Comparison of ENCODE assay signal across 11 cellular contexts in the genomic region with DNA sequence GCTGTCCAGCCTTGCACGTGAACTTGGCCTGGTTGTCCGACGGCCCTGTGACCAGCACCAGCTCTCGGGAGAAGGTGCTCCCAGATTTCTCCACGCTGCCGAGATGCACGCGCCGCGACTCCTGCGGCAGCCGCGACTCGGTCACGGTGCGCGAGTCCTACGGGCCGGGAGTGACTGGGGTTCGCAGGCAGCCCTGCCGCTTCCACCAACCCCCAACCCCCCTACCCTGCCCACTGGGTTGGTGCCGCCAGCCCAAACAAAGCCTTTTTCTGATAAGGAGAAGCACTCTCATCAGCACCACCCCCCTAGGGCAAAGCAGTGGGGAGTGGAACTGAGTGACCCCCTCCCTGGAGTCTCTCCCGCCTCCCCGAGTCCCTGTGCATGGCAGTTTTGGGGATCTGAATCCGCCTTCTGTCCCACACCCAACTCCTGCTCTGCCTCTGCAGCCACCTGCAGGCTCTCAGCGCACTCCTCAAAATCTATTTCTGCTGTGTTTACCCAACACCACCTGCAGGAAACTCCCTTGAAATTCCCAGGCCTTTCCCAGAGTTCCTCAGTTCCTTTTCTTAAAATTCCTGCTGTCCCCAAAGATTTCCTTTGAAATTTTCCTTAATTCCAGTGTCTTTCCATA. TPM values are rescaled to one million over a fixed set of nuclear protein-coding genes. Genes with fewer than 3 reads are reported as not detected.
DNase-seq lines count a peak whose midpoint lies in the region; ATAC-seq, FAIRE-seq and TF ChIP-seq lines count a peak whose summit lies in the region.
"Had no signal": no experiment of that assay in that cellular context is flagged by ENCODE, and none has a peak within 500 bp of the region (broad histone marks: within the 10 kb centered on the region; RNA-seq: fewer than 3 reads in every experiment).

No MANE protein-coding gene starts in this region.

- no peak overlapping the region for H2AK5ac ChIP-seq in IMR-90 (ENCODE audit: low read depth, low read length)

- dilution Hi-C loops in IMR-90 (cut with HindIII; ENCODE audit: low sequenced_read_pairs, unreplicated experiment), result no loop called here

- no peak overlapping the region for H4K91ac ChIP-seq in IMR-90 (ENCODE audit: insufficient read depth, low read depth, low read length)

- CTCF ChIA-PET in CD8-positive, alpha-beta T cell (lab: Charles Lee), result no interaction called here
- CTCF ChIA-PET in IMR-90 (lab: Yijun Ruan, JAX), result no interaction called here
- CTCF ChIA-PET in HepG2 (lab: Yijun Ruan, JAX; ENCODE audit: low intra/inter-chr PET ratio, low total read pairs), result no interaction called here

- H3K4me2 ChIP-seq in IMR-90 (ENCODE audit: low read depth, low read length), result no peak overlapping the region
- H3K4me2 ChIP-seq in HepG2 (ENCODE audit: low read depth, low read length), result peak overlapping the region; percentile 85

- POLR2A ChIA-PET in CD8-positive, alpha-beta T cell (lab: Charles Lee), result no interaction called here
- POLR2A ChIA-PET in IMR-90 (lab: Charles Lee; ENCODE audit: unreplicated experiment), result no interaction called here
- POLR2A ChIA-PET in HepG2 (lab: Yijun Ruan, JAX), result interaction anchor here (0.7 to 1.3 kb wide), 2 partner anchors 15 to 551 kb away, joined by 3 read pairs; no protein-coding TSS in a partner anchor

- no peak overlapping the region for H3K27ac Mint-ChIP-seq in CD8-positive, alpha-beta T cell
- H3K27ac Mint-ChIP-seq in activated naive CD8-positive, alpha-beta T cell, result no peak overlapping the region

- H2BK5ac ChIP-seq in IMR-90 (ENCODE audit: low read depth, low read length, poor library complexity, severe bottlenecking), result no peak overlapping the region

- no peaks in the 10 kb centered on the region for H3K79me2 ChIP-seq in HepG2 (ENCODE audit: insufficient read depth, low read length)

- TF ChIP-seq EP300 in HepG2 (IDR thresholded peaks at IDR 0.05; ENCODE audit: low read depth in 2 of 2, low read length in 2 of 2) (no peak), HepG2 (CRISPR knock-in tag; IDR thresholded peaks at IDR 0.05; ENCODE audit: borderline replicate concordance) (no peak)

- H3K56ac ChIP-seq in IMR-90 (ENCODE audit: extremely low read depth, insufficient read depth, low read length), result no peak overlapping the region

- no peak overlapping the region for H4K5ac ChIP-seq in IMR-90 (ENCODE audit: low read depth, low read length)

- peaks cover 7% of the 10 kb centered on the region for H3K4me1 ChIP-seq in CD8-positive, alpha-beta T cell (ENCODE audit: insufficient read depth, low read length)
- H3K4me1 ChIP-seq in IMR-90 (ENCODE audit: control insufficient read depth, insufficient read depth, low read length), result peaks cover 4% of the 10 kb centered on the region; the same call in 1 of the 2 replicates
- peaks cover 27% of the 10 kb centered on the region for H3K4me1 ChIP-seq in HepG2 (ENCODE audit: insufficient read depth, low read length)

- peaks cover 63% of the 10 kb centered on the region for H3K27me3 Mint-ChIP-seq in CD8-positive, alpha-beta T cell (ENCODE audit: low read depth)
- peaks cover 36% of the 10 kb centered on the region for H3K27me3 Mint-ChIP-seq in activated naive CD8-positive, alpha-beta T cell

- no peak overlapping the region for H3K4me3 ChIP-seq in CD8-positive, alpha-beta T cell (ENCODE audit: low read depth, low read length)
- no peak overlapping the region for H3K4me3 ChIP-seq in IMR-90 (ENCODE audit: insufficient read depth, low read depth, low read length)
- peak overlapping the region; percentile 33 to 73 (median 49); a peak in 3 of 6 replicates for H3K4me3 ChIP-seq in HepG2 (replicated peaks in 1 of 3; ENCODE audit: insufficient read depth in 1 of 3, low read depth in 2 of 3, low read length in 3 of 3)

- H3K14ac ChIP-seq in IMR-90 (replicated peaks; ENCODE audit: low read depth, low read length), result no peak overlapping the region

- H3K27ac ChIP-seq in CD8-positive, alpha-beta T cell (ENCODE audit: low read depth, low read length), result no peak overlapping the region
- H3K27ac ChIP-seq in IMR-90 (ENCODE audit: insufficient read depth, low read length), result no peak overlapping the region
- H3K27ac ChIP-seq in HepG2 (ENCODE audit: extremely low read length, insufficient read depth, low read length), result no peak overlapping the region

- no peaks in the 10 kb centered on the region for H3K9me1 ChIP-seq in IMR-90 (ENCODE audit: insufficient read depth, low read length)

- no peaks in the 10 kb centered on the region for H3K79me1 ChIP-seq in IMR-90 (ENCODE audit: low read depth in 1 of 2, low read length in 2 of 2)

- TF ChIP-seq POLR2A in IMR-90 (IDR thresholded peaks at IDR 0.05; ENCODE audit: low read depth, low read length) (no peak), HepG2 (IDR thresholded peaks at IDR 0.05; ENCODE audit: insufficient read depth in 1 of 2, low read depth in 2 of 2, low read length in 2 of 2) (no peak)

- H4K8ac ChIP-seq in IMR-90 (ENCODE audit: low read depth in 2 of 2, low read length in 2 of 2), result no peak overlapping the region

- H3K4me3 Mint-ChIP-seq in CD8-positive, alpha-beta T cell, result peak overlapping the region; percentile 55
- peak overlapping the region; percentile 61 for H3K4me3 Mint-ChIP-seq in activated naive CD8-positive, alpha-beta T cell

- no peak overlapping the region for H2BK20ac ChIP-seq in IMR-90 (ENCODE audit: low read depth, low read length)

- BruUV-seq in IMR-90 (replicated peaks; lab: Mats Ljungman, UMichigan), result no TSS peak
- no TSS peak for BruUV-seq in HepG2 (replicated peaks; lab: Mats Ljungman, UMichigan)

- no peak overlapping the region for H2BK120ac ChIP-seq in IMR-90 (ENCODE audit: low read depth, low read length)

- H2BK15ac ChIP-seq in IMR-90 (ENCODE audit: low read depth, low read length), result no peak overlapping the region

- H3K9me3 ChIP-seq in CD8-positive, alpha-beta T cell (ENCODE audit: low read length), result no peaks in the 10 kb centered on the region
- H3K9me3 ChIP-seq in IMR-90 (ENCODE audit: control insufficient read depth, insufficient read depth, low read length) (peaks cover 7% of the 10 kb centered on the region; the same call in 1 of the 2 replicates), HepG2 (ENCODE audit: low read length) (no peaks in the 10 kb centered on the region)

- peaks cover 32% of the 10 kb centered on the region for H3K27me3 ChIP-seq in CD8-positive, alpha-beta T cell (ENCODE audit: insufficient read depth, low read length)
- H3K27me3 ChIP-seq in IMR-90 (ENCODE audit: control insufficient read depth, insufficient read depth, low read length) (peaks cover 63% of the 10 kb centered on the region), HepG2 (ENCODE audit: control insufficient read depth in 1 of 2, insufficient read depth in 2 of 2, low read length in 2 of 2) (peaks cover 0 to 48% of the 10 kb centered on the region in 2 experiments)

- no peak overlapping the region for H3K9ac ChIP-seq in IMR-90 (ENCODE audit: low read depth, low read length)
- no peak overlapping the region for H3K9ac ChIP-seq in HepG2 (ENCODE audit: insufficient read depth, low read depth, low read length)

- H3K23ac ChIP-seq in IMR-90 (ENCODE audit: low read depth, low read length), result no peak overlapping the region

- no peak overlapping the region for H3K18ac ChIP-seq in IMR-90 (ENCODE audit: low read depth, low read length)

- TF ChIP-seq RAD21 in IMR-90 (IDR thresholded peaks at IDR 0.05; ENCODE audit: low read length) (no peak), HepG2 (CRISPR knock-in tag; IDR thresholded peaks at IDR 0.05) (no peak)

- no peak overlapping the region for H2AK9ac ChIP-seq in IMR-90 (replicated peaks; ENCODE audit: low read depth, low read length, poor library complexity)

- no peaks in the 10 kb centered on the region for H4K20me1 ChIP-seq in IMR-90 (ENCODE audit: insufficient read depth, low read length)
- H4K20me1 ChIP-seq in HepG2 (ENCODE audit: insufficient read depth, low read length), result no peaks in the 10 kb centered on the region

- no peak for TF ChIP-seq CTCF in CD8-positive, alpha-beta T cell (IDR thresholded peaks at IDR 0.05)
- no peak for TF ChIP-seq CTCF in IMR-90 (conservative IDR thresholded peaks at IDR 0.05; ENCODE audit: low read depth, low read length)
- no peak for TF ChIP-seq CTCF in HepG2 (CRISPR knock-in tag; IDR thresholded peaks at IDR 0.05)

- FAIRE-seq in HepG2 (lab: Jason Lieb, UNC), result no peak

- no peak for DNase-seq in CD8-positive, alpha-beta T cell
- DNase-seq in IMR-90 (no peak), HepG2 (ENCODE audit: low spot score) (no peak), NCI-H187 (lab: John Stamatoyannopoulos, UW) (no peak), GM19240 (ENCODE audit: insufficient read length, low spot score) (no peak)
- DNase-seq: GF-D8; stimulated activated CD4-positive, alpha-beta T cell treated with anti-CD3 and anti-CD28 coated beads, Interleukin-4, amount 100 ng/mL, for 24 hours; T1000 had no signal

- H3K4ac ChIP-seq in IMR-90 (ENCODE audit: low read depth, low read length), result no peak overlapping the region

- H3K36me3 Mint-ChIP-seq in CD8-positive, alpha-beta T cell, result no peaks in the 10 kb centered on the region
- H3K36me3 Mint-ChIP-seq in activated naive CD8-positive, alpha-beta T cell, result peaks cover 4% of the 10 kb centered on the region

- no peaks in the 10 kb centered on the region for H3K36me3 ChIP-seq in CD8-positive, alpha-beta T cell (ENCODE audit: insufficient read depth, low read length)
- H3K36me3 ChIP-seq in IMR-90 (ENCODE audit: control insufficient read depth, insufficient read depth, low read length) (no peaks in the 10 kb centered on the region), HepG2 (replicated peaks in 1 of 2; ENCODE audit: control insufficient read depth in 1 of 2, insufficient read depth in 2 of 2, low read length in 2 of 2) (no peaks in the 10 kb centered on the region)

- peak; percentile 23 for ATAC-seq in CD8-positive, alpha-beta T cell
- ATAC-seq in IMR-90 (ENCODE audit: low read depth), result no peak; the same call in 1 of the 2 replicates
- ATAC-seq in HepG2, result peak; percentile 7; the same call in 1 of the 3 replicates
- ATAC-seq in HG02571 (IDR thresholded peaks at IDR 0.05; ENCODE audit: unreplicated experiment), result no peak
- ATAC-seq in GM21360 (IDR thresholded peaks at IDR 0.05; ENCODE audit: unreplicated experiment), result no peak

- H2AFZ ChIP-seq in IMR-90 (replicated peaks; ENCODE audit: low read length, poor library complexity), result peak overlapping the region; percentile 70
- H2AFZ ChIP-seq in HepG2 (ENCODE audit: low read length), result no peak overlapping the region

- in situ Hi-C loops in IMR-90 (cut with MboI; ENCODE audit: low sequenced_read_pairs) (no loop called here), HepG2 (cut with HindIII; ENCODE audit: extremely low pct_ligation_motif_present, low pct_unique_long_range_greater_than_20kb) (no loop called here)

- no peaks in the 10 kb centered on the region for H3K9me3 Mint-ChIP-seq in CD8-positive, alpha-beta T cell
- no peaks in the 10 kb centered on the region for H3K9me3 Mint-ChIP-seq in activated naive CD8-positive, alpha-beta T cell (ENCODE audit: low read depth)

- 4% methylated on average over 12 of the region's 26 CpGs; no CpG with 5 or more reads in 1 of the 2 experiments for WGBS in IMR-90 (ENCODE audit: extremely low coverage in 2 of 2, insufficient read length in 1 of 2), 2 experiments
- WGBS in HepG2 (ENCODE audit: low lambda C conversion rate), result 14% methylated on average over 4 of the region's 26 CpGs

- H3K4me1 Mint-ChIP-seq in CD8-positive, alpha-beta T cell (ENCODE audit: low read depth), result peaks cover 18% of the 10 kb centered on the region
- peaks cover 19% of the 10 kb centered on the region for H3K4me1 Mint-ChIP-seq in activated naive CD8-positive, alpha-beta T cell (ENCODE audit: low read depth)

- intact Hi-C loops in CD8-positive, alpha-beta T cell (cut with DNase I, micrococcal nuclease), result no loop called here
- intact Hi-C loops in IMR-90 (cut with micrococcal nuclease) (no loop called here), HepG2 (cut with micrococcal nuclease; ENCODE audit: unreplicated experiment) (no loop called here)

RNA-seq across cellular contexts. Expression of a gene that starts 6.2 kb away (rescaled TPM):
- under 1 TPM in 1 of 2 experiments, not detected in 1; 0.46 TPM for total RNA-seq in CD8-positive, alpha-beta T cell
- total RNA-seq in IMR-90 (2012; rRNA removed), result not detected in 2 replicates
- polyA plus RNA-seq in IMR-90 (2012; rRNA removed), result not detected in 2 replicates
- polyA plus RNA-seq in IMR-90 (2012; cell fraction: cytosol; rRNA removed), result not detected in 2 replicates
- not detected in 2 replicates for polyA plus RNA-seq in IMR-90 (2012; cell fraction: nucleus; rRNA removed; ENCODE audit: low replicate concordance)
- total RNA-seq in HepG2 (2016; rRNA removed; fragmentation: Illumina TruSeq; extraction: Trizol), result not detected in 2 replicates
- not detected in 2 replicates for total RNA-seq in HepG2 (2016; cell fraction: cytosol; rRNA removed; fragmentation: Illumina TruSeq; extraction: Trizol; ENCODE audit: low read depth)
- 0.04 TPM in 2 replicates for total RNA-seq in HepG2 (2016; cell fraction: insoluble cytoplasmic fraction; rRNA removed; fragmentation: Illumina TruSeq; extraction: Trizol)
- total RNA-seq in HepG2 (2016; cell fraction: membrane; rRNA removed; fragmentation: Illumina TruSeq; extraction: Trizol), result not detected in 2 replicates
- total RNA-seq in HepG2 (2016; cell fraction: nucleus; rRNA removed; fragmentation: Illumina TruSeq; extraction: Trizol), result not detected in 2 replicates
- polyA plus RNA-seq in HepG2 (2011; rRNA removed), result 0.01 TPM in 1 of 2 replicates, not detected in the other
- polyA plus RNA-seq in HepG2 (2011; cell fraction: cytosol; rRNA removed), result 0.01 TPM in 2 replicates
- 0.16 and 0.39 TPM in 2 replicates for polyA plus RNA-seq in HepG2 (2011; cell fraction: nucleus; rRNA removed)
- not detected in 2 replicates for polyA plus RNA-seq in HepG2 (2012)
- polyA plus RNA-seq in HepG2 (2016; cell fraction: cytosol; fragmentation: Illumina TruSeq; extraction: Trizol; ENCODE audit: low read depth), result not detected in 2 replicates
- polyA plus RNA-seq in HepG2 (2016; cell fraction: insoluble cytoplasmic fraction; fragmentation: Illumina TruSeq; extraction: Trizol; ENCODE audit: low read depth), result not detected in 2 replicates
- polyA plus RNA-seq in HepG2 (2016; cell fraction: membrane; fragmentation: Illumina TruSeq; extraction: Trizol; ENCODE audit: low read depth), result not detected in 2 replicates
- 0.25 TPM in 1 of 2 replicates, not detected in the other for polyA plus RNA-seq in HepG2 (2016; cell fraction: nucleus; fragmentation: Illumina TruSeq; extraction: Trizol; ENCODE audit: insufficient read depth, low read depth)
- polyA minus RNA-seq in HepG2 (2011; rRNA and poly(A)+ RNA removed; ENCODE audit: low replicate concordance), result 0.05 TPM in 1 of 2 replicates, not detected in the other
- not detected in 2 replicates for polyA minus RNA-seq in HepG2 (2011; cell fraction: cytosol; rRNA and poly(A)+ RNA removed)
- not detected in 2 replicates for polyA minus RNA-seq in HepG2 (2011; cell fraction: nucleus; rRNA and poly(A)+ RNA removed)

RNA-seq across cellular contexts. Expression of a gene that starts 10.6 kb away (rescaled TPM):
- total RNA-seq in CD8-positive, alpha-beta T cell, result under 1 TPM; 0.49 to 0.69 TPM
- total RNA-seq in IMR-90 (2012; rRNA removed) (not detected in 2 replicates), HepG2 (2016; rRNA removed; fragmentation: Illumina TruSeq; extraction: Trizol) (2.2 and 2.4 TPM in 2 replicates)
- polyA plus RNA-seq in IMR-90 (2012; rRNA removed) (0.04 TPM in 1 of 2 replicates, not detected in the other), HepG2 (2011; rRNA removed) (0.17 and 0.18 TPM in 2 replicates)
- 0.04 TPM in 2 replicates for polyA plus RNA-seq in IMR-90 (2012; cell fraction: cytosol; rRNA removed)
- polyA plus RNA-seq in IMR-90 (2012; cell fraction: nucleus; rRNA removed; ENCODE audit: low replicate concordance), result 0.07 TPM in 1 of 2 replicates, not detected in the other
- total RNA-seq in HepG2 (2016; cell fraction: cytosol; rRNA removed; fragmentation: Illumina TruSeq; extraction: Trizol; ENCODE audit: low read depth), result 1.1 and 1.3 TPM in 2 replicates
- total RNA-seq in HepG2 (2016; cell fraction: insoluble cytoplasmic fraction; rRNA removed; fragmentation: Illumina TruSeq; extraction: Trizol), result 1.9 and 2.4 TPM in 2 replicates
- 2.2 and 2.6 TPM in 2 replicates for total RNA-seq in HepG2 (2016; cell fraction: membrane; rRNA removed; fragmentation: Illumina TruSeq; extraction: Trizol)
- total RNA-seq in HepG2 (2016; cell fraction: nucleus; rRNA removed; fragmentation: Illumina TruSeq; extraction: Trizol), result 1.2 and 1.3 TPM in 2 replicates
- polyA plus RNA-seq in HepG2 (2011; cell fraction: cytosol; rRNA removed), result 0.21 and 0.30 TPM in 2 replicates
- 0.29 and 0.32 TPM in 2 replicates for polyA plus RNA-seq in HepG2 (2011; cell fraction: nucleus; rRNA removed)
- polyA plus RNA-seq in HepG2 (2012), result 0.07 TPM in 2 replicates
- polyA plus RNA-seq in HepG2 (2016; cell fraction: cytosol; fragmentation: Illumina TruSeq; extraction: Trizol; ENCODE audit: low read depth), result 1.2 and 1.8 TPM in 2 replicates
- polyA plus RNA-seq in HepG2 (2016; cell fraction: insoluble cytoplasmic fraction; fragmentation: Illumina TruSeq; extraction: Trizol; ENCODE audit: low read depth), result 2.9 and 3.3 TPM in 2 replicates
- polyA plus RNA-seq in HepG2 (2016; cell fraction: membrane; fragmentation: Illumina TruSeq; extraction: Trizol; ENCODE audit: low read depth), result 2.2 and 2.6 TPM in 2 replicates
- polyA plus RNA-seq in HepG2 (2016; cell fraction: nucleus; fragmentation: Illumina TruSeq; extraction: Trizol; ENCODE audit: insufficient read depth, low read depth), result 3.1 and 3.3 TPM in 2 replicates
- polyA minus RNA-seq in HepG2 (2011; rRNA and poly(A)+ RNA removed; ENCODE audit: low replicate concordance), result 0.16 TPM in 1 of 2 replicates, not detected in the other
- 0.26 TPM in 1 of 2 replicates, not detected in the other for polyA minus RNA-seq in HepG2 (2011; cell fraction: cytosol; rRNA and poly(A)+ RNA removed)
- polyA minus RNA-seq in HepG2 (2011; cell fraction: nucleus; rRNA and poly(A)+ RNA removed), result 0.12 and 0.13 TPM in 2 replicates

RNA-seq across cellular contexts. Expression of a gene that starts 22.2 kb away (rescaled TPM):
- not detected for total RNA-seq in CD8-positive, alpha-beta T cell
- total RNA-seq in IMR-90 (2012; rRNA removed) (4.7 and 6.7 TPM in 2 replicates), HepG2 (2016; rRNA removed; fragmentation: Illumina TruSeq; extraction: Trizol) (2.3 and 2.9 TPM in 2 replicates)
- polyA plus RNA-seq in IMR-90 (2012; rRNA removed) (41.0 and 44.3 TPM in 2 replicates), HepG2 (2011; rRNA removed) (2.0 and 3.1 TPM in 2 replicates)
- polyA plus RNA-seq in IMR-90 (2012; cell fraction: cytosol; rRNA removed), result 33.4 and 44.7 TPM in 2 replicates
- 16.6 and 37.3 TPM in 2 replicates for polyA plus RNA-seq in IMR-90 (2012; cell fraction: nucleus; rRNA removed; ENCODE audit: low replicate concordance)
- 0.79 and 1.7 TPM in 2 replicates for total RNA-seq in HepG2 (2016; cell fraction: cytosol; rRNA removed; fragmentation: Illumina TruSeq; extraction: Trizol; ENCODE audit: low read depth)
- 0.65 and 3.2 TPM in 2 replicates for total RNA-seq in HepG2 (2016; cell fraction: insoluble cytoplasmic fraction; rRNA removed; fragmentation: Illumina TruSeq; extraction: Trizol)
- total RNA-seq in HepG2 (2016; cell fraction: membrane; rRNA removed; fragmentation: Illumina TruSeq; extraction: Trizol), result 0.83 and 1.4 TPM in 2 replicates
- total RNA-seq in HepG2 (2016; cell fraction: nucleus; rRNA removed; fragmentation: Illumina TruSeq; extraction: Trizol), result 2.7 and 3.8 TPM in 2 replicates
- polyA plus RNA-seq in HepG2 (2011; cell fraction: cytosol; rRNA removed), result 1.0 and 2.3 TPM in 2 replicates
- polyA plus RNA-seq in HepG2 (2011; cell fraction: nucleus; rRNA removed), result 2.4 and 4.2 TPM in 2 replicates
- polyA plus RNA-seq in HepG2 (2012), result 0.70 and 1.2 TPM in 2 replicates
- polyA plus RNA-seq in HepG2 (2016; cell fraction: cytosol; fragmentation: Illumina TruSeq; extraction: Trizol; ENCODE audit: low read depth), result 1.1 and 1.4 TPM in 2 replicates
- polyA plus RNA-seq in HepG2 (2016; cell fraction: insoluble cytoplasmic fraction; fragmentation: Illumina TruSeq; extraction: Trizol; ENCODE audit: low read depth), result 1.4 and 4.4 TPM in 2 replicates
- 2.2 and 3.5 TPM in 2 replicates for polyA plus RNA-seq in HepG2 (2016; cell fraction: membrane; fragmentation: Illumina TruSeq; extraction: Trizol; ENCODE audit: low read depth)
- polyA plus RNA-seq in HepG2 (2016; cell fraction: nucleus; fragmentation: Illumina TruSeq; extraction: Trizol; ENCODE audit: insufficient read depth, low read depth), result 9.5 and 10.5 TPM in 2 replicates
- 0.51 and 2.8 TPM in 2 replicates for polyA minus RNA-seq in HepG2 (2011; rRNA and poly(A)+ RNA removed; ENCODE audit: low replicate concordance)
- polyA minus RNA-seq in HepG2 (2011; cell fraction: cytosol; rRNA and poly(A)+ RNA removed), result 0.35 and 1.8 TPM in 2 replicates
- 1.2 TPM in 1 of 2 replicates, not detected in the other for polyA minus RNA-seq in HepG2 (2011; cell fraction: nucleus; rRNA and poly(A)+ RNA removed)

RNA-seq across cellular contexts. Expression of a gene that starts 33.5 kb away (rescaled TPM):
- total RNA-seq in CD8-positive, alpha-beta T cell, result not detected
- total RNA-seq in IMR-90 (2012; rRNA removed), result not detected in 2 replicates
- polyA plus RNA-seq in IMR-90 (2012; rRNA removed), result not detected in 2 replicates
- not detected in 2 replicates for polyA plus RNA-seq in IMR-90 (2012; cell fraction: cytosol; rRNA removed)
- not detected in 2 replicates for polyA plus RNA-seq in IMR-90 (2012; cell fraction: nucleus; rRNA removed; ENCODE audit: low replicate concordance)
- total RNA-seq in HepG2 (2016; rRNA removed; fragmentation: Illumina TruSeq; extraction: Trizol), result 42.0 and 86.7 TPM in 2 replicates
- 11.9 and 12.2 TPM in 2 replicates for total RNA-seq in HepG2 (2016; cell fraction: cytosol; rRNA removed; fragmentation: Illumina TruSeq; extraction: Trizol; ENCODE audit: low read depth)
- 39.5 and 89.1 TPM in 2 replicates for total RNA-seq in HepG2 (2016; cell fraction: insoluble cytoplasmic fraction; rRNA removed; fragmentation: Illumina TruSeq; extraction: Trizol)
- total RNA-seq in HepG2 (2016; cell fraction: membrane; rRNA removed; fragmentation: Illumina TruSeq; extraction: Trizol), result 16.9 and 18.4 TPM in 2 replicates
- 80.7 and 85.7 TPM in 2 replicates for total RNA-seq in HepG2 (2016; cell fraction: nucleus; rRNA removed; fragmentation: Illumina TruSeq; extraction: Trizol)
- 118 and 171 TPM in 2 replicates for polyA plus RNA-seq in HepG2 (2011; rRNA removed)
- 66.0 and 85.6 TPM in 2 replicates for polyA plus RNA-seq in HepG2 (2011; cell fraction: cytosol; rRNA removed)
- 867 and 973 TPM in 2 replicates for polyA plus RNA-seq in HepG2 (2011; cell fraction: nucleus; rRNA removed)
- polyA plus RNA-seq in HepG2 (2012), result 82.8 and 111 TPM in 2 replicates
- polyA plus RNA-seq in HepG2 (2016; cell fraction: cytosol; fragmentation: Illumina TruSeq; extraction: Trizol; ENCODE audit: low read depth), result 9.1 and 9.3 TPM in 2 replicates
- 25.7 and 31.6 TPM in 2 replicates for polyA plus RNA-seq in HepG2 (2016; cell fraction: insoluble cytoplasmic fraction; fragmentation: Illumina TruSeq; extraction: Trizol; ENCODE audit: low read depth)
- 10.1 and 10.2 TPM in 2 replicates for polyA plus RNA-seq in HepG2 (2016; cell fraction: membrane; fragmentation: Illumina TruSeq; extraction: Trizol; ENCODE audit: low read depth)
- 177 and 194 TPM in 2 replicates for polyA plus RNA-seq in HepG2 (2016; cell fraction: nucleus; fragmentation: Illumina TruSeq; extraction: Trizol; ENCODE audit: insufficient read depth, low read depth)
- polyA minus RNA-seq in HepG2 (2011; rRNA and poly(A)+ RNA removed; ENCODE audit: low replicate concordance), result 71.9 TPM in 1 of 2 replicates, not detected in the other
- polyA minus RNA-seq in HepG2 (2011; cell fraction: cytosol; rRNA and poly(A)+ RNA removed), result 22.9 and 25.9 TPM in 2 replicates
- 76.7 and 102 TPM in 2 replicates for polyA minus RNA-seq in HepG2 (2011; cell fraction: nucleus; rRNA and poly(A)+ RNA removed)

RNA-seq across cellular contexts. Expression of a gene that starts 54.2 kb away (rescaled TPM):
- total RNA-seq in CD8-positive, alpha-beta T cell, result 10 to 100 TPM; 39.4 to 40.2 TPM
- total RNA-seq in IMR-90 (2012; rRNA removed), result 1.1 and 1.4 TPM in 2 replicates
- polyA plus RNA-seq in IMR-90 (2012; rRNA removed), result 12.3 and 13.3 TPM in 2 replicates
- polyA plus RNA-seq in IMR-90 (2012; cell fraction: cytosol; rRNA removed), result 2.6 and 3.7 TPM in 2 replicates
- 85.3 and 103 TPM in 2 replicates for polyA plus RNA-seq in IMR-90 (2012; cell fraction: nucleus; rRNA removed; ENCODE audit: low replicate concordance)
- 0.38 and 2.1 TPM in 2 replicates for total RNA-seq in HepG2 (2016; rRNA removed; fragmentation: Illumina TruSeq; extraction: Trizol)
- total RNA-seq in HepG2 (2016; cell fraction: cytosol; rRNA removed; fragmentation: Illumina TruSeq; extraction: Trizol; ENCODE audit: low read depth), result 1.1 and 1.7 TPM in 2 replicates
- total RNA-seq in HepG2 (2016; cell fraction: insoluble cytoplasmic fraction; rRNA removed; fragmentation: Illumina TruSeq; extraction: Trizol), result 0.33 and 1.8 TPM in 2 replicates
- 0.87 and 2.1 TPM in 2 replicates for total RNA-seq in HepG2 (2016; cell fraction: membrane; rRNA removed; fragmentation: Illumina TruSeq; extraction: Trizol)
- 1.2 and 3.4 TPM in 2 replicates for total RNA-seq in HepG2 (2016; cell fraction: nucleus; rRNA removed; fragmentation: Illumina TruSeq; extraction: Trizol)
- polyA plus RNA-seq in HepG2 (2011; rRNA removed), result 1.6 and 2.3 TPM in 2 replicates
- polyA plus RNA-seq in HepG2 (2011; cell fraction: cytosol; rRNA removed), result 0.45 and 0.74 TPM in 2 replicates
- polyA plus RNA-seq in HepG2 (2011; cell fraction: nucleus; rRNA removed), result 13.5 and 15.3 TPM in 2 replicates
- polyA plus RNA-seq in HepG2 (2012), result 0.69 and 1.1 TPM in 2 replicates
- 1.3 and 1.8 TPM in 2 replicates for polyA plus RNA-seq in HepG2 (2016; cell fraction: cytosol; fragmentation: Illumina TruSeq; extraction: Trizol; ENCODE audit: low read depth)
- polyA plus RNA-seq in HepG2 (2016; cell fraction: insoluble cytoplasmic fraction; fragmentation: Illumina TruSeq; extraction: Trizol; ENCODE audit: low read depth), result 0.28 and 0.74 TPM in 2 replicates
- polyA plus RNA-seq in HepG2 (2016; cell fraction: membrane; fragmentation: Illumina TruSeq; extraction: Trizol; ENCODE audit: low read depth), result 0.70 and 1.0 TPM in 2 replicates
- polyA plus RNA-seq in HepG2 (2016; cell fraction: nucleus; fragmentation: Illumina TruSeq; extraction: Trizol; ENCODE audit: insufficient read depth, low read depth), result 6.4 and 8.2 TPM in 2 replicates
- 8.6 and 15.8 TPM in 2 replicates for polyA minus RNA-seq in HepG2 (2011; rRNA and poly(A)+ RNA removed; ENCODE audit: low replicate concordance)
- polyA minus RNA-seq in HepG2 (2011; cell fraction: cytosol; rRNA and poly(A)+ RNA removed), result 2.5 TPM in 1 of 2 replicates, not detected in the other
- polyA minus RNA-seq in HepG2 (2011; cell fraction: nucleus; rRNA and poly(A)+ RNA removed), result 7.7 and 8.0 TPM in 2 replicates

Comparison
In these comparisons a context has a peak if more than half of its experiments do, and no peak if none do; other contexts are left out.
1. ATAC-seq: peak in CD8-positive, alpha-beta T cell (single experiment) and HepG2 (single experiment); none in IMR-90 (single experiment), HG02571 (single experiment) and GM21360 (single experiment).
2. H3K4me3 ChIP-seq: peak in HepG2 (3 of 3); none in CD8-positive, alpha-beta T cell (single experiment) and IMR-90 (single experiment).